Comparison of ENCODE assay signal across 8 cellular contexts in the genomic region with DNA sequence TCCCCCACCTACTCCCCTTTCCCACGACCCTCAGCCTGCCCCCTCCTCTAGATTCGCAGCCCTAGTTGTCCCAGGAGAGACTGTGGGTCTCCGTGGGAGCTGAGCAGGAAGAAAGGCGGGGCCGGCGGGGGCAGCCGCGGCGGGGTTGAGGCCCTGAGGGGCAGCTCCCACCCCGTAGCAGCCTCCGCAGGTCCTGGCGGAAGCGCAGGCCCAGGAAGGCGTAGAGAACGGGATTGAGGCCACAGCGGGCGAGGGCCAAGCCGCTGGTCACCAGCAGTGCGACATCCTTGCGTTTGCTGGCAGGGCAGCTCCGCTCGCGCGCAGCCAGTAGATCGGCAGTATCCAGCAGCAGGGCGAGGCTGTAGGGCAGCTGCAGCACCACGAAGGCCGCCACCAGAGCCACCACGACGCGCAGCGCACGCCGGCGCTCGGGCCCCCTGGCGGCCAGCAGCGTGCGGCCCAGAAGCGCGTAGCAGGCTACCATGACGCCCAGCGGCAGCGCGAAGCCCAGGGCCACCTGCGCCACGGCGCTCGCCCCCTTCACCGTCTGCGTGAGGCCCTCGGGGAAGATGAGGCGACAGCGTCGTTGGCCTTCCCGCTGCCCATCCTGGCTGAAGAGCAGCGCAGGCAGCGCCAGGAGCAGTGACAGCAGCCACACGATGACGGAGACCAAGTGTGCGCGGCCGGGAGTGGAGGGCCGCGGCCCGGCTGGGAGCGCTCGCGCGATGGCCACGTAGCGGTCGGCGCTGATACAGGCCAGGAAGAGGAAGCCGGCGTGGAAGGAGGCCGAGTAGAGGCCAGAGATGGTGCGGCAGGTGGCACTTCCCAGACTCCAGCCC. TPM values are rescaled to one million over a fixed set of nuclear protein-coding genes. Genes with fewer than 3 reads are reported as not detected.
DNase-seq lines count a peak whose midpoint lies in the region; ATAC-seq and TF ChIP-seq lines count a peak whose summit lies in the region.

No MANE protein-coding gene starts in this region.

- peaks cover 65% of the 10 kb centered on the region for H3K4me1 Mint-ChIP-seq in activated CD8-positive, alpha-beta memory T cell treated with anti-CD3 and anti-CD28 coated beads, Interleukin-2, amount 10 ng/mL, durations not matched to agents 7 days and 5 days
- peaks cover 28% of the 10 kb centered on the region for H3K4me1 Mint-ChIP-seq in endothelial cell (ENCODE audit: unreplicated experiment)

- peak; percentile 55 for ATAC-seq in activated CD8-positive, alpha-beta memory T cell treated with anti-CD3 and anti-CD28 coated beads, Interleukin-2, amount 10 ng/mL, durations not matched to agents 7 days and 5 days
- ATAC-seq in GM18909 (IDR thresholded peaks at IDR 0.05; ENCODE audit: poor library complexity, unreplicated experiment), result no peak

- H3K4me3 ChIP-seq in HFF-Myc (replicated peaks; ENCODE audit: low read depth, low read length), result peak overlapping the region; percentile 30

- H3K27ac Mint-ChIP-seq in activated CD8-positive, alpha-beta memory T cell treated with anti-CD3 and anti-CD28 coated beads, Interleukin-2, amount 10 ng/mL, durations not matched to agents 7 days and 5 days, result peak overlapping the region; percentile 85
- H3K27ac Mint-ChIP-seq in endothelial cell (ENCODE audit: unreplicated experiment), result peak overlapping the region; percentile 61

- no peaks in the 10 kb centered on the region for H3K9me3 Mint-ChIP-seq in activated CD8-positive, alpha-beta memory T cell treated with anti-CD3 and anti-CD28 coated beads, Interleukin-2, amount 10 ng/mL, durations not matched to agents 7 days and 5 days (ENCODE audit: low read depth)
- H3K9me3 Mint-ChIP-seq in endothelial cell (ENCODE audit: unreplicated experiment), result no peaks in the 10 kb centered on the region

- TF ChIP-seq CTCF in HFF-Myc (IDR thresholded peaks at IDR 0.05; ENCODE audit: low read depth, low read length, missing control alignments), result peak; percentile 85
- peak; percentile 86 for TF ChIP-seq CTCF in endothelial cell (IDR thresholded peaks at IDR 0.05; ENCODE audit: unreplicated experiment)

- DNase-seq in C1 segment of cervical spinal cord (lab: John Stamatoyannopoulos, UW) (peak in 12 of 14 donors; percentile 22 to 82 (median 54)), HFF-Myc (ENCODE audit: extremely low read depth, low read depth) (no peak), NCI-H526 treated with DMSO at 0.1 percent for 48 hours (lab: John Stamatoyannopoulos, UW) (peak; percentile 77), endothelial cell (ENCODE audit: low spot score) (peak; percentile 86), mesenteric fat pad (ENCODE audit: low spot score) (peak; percentile 95)
- peak; percentile 82 for DNase-seq in activated CD8-positive, alpha-beta memory T cell treated with anti-CD3 and anti-CD28 coated beads, Interleukin-2, amount 10 ng/mL, durations not matched to agents 7 days and 5 days
- peak; percentile 48 for DNase-seq in stimulated activated CD8-positive, alpha-beta memory T cell treated with anti-CD3 and anti-CD28 coated beads, Interleukin-4, amount 100 ng/mL, for 24 hours (ENCODE audit: low read depth)

- peaks cover 53% of the 10 kb centered on the region for H3K27me3 Mint-ChIP-seq in activated CD8-positive, alpha-beta memory T cell treated with anti-CD3 and anti-CD28 coated beads, Interleukin-2, amount 10 ng/mL, durations not matched to agents 7 days and 5 days
- H3K27me3 Mint-ChIP-seq in endothelial cell (ENCODE audit: unreplicated experiment), result peaks cover 24% of the 10 kb centered on the region

- no peaks in the 10 kb centered on the region for H3K36me3 Mint-ChIP-seq in activated CD8-positive, alpha-beta memory T cell treated with anti-CD3 and anti-CD28 coated beads, Interleukin-2, amount 10 ng/mL, durations not matched to agents 7 days and 5 days
- H3K36me3 Mint-ChIP-seq in endothelial cell (ENCODE audit: low read depth, unreplicated experiment), result peaks cover 4% of the 10 kb centered on the region

- CTCF ChIA-PET in activated CD8-positive, alpha-beta memory T cell treated with anti-CD3 and anti-CD28 coated beads, Interleukin-2, amount 10 ng/mL, durations not matched to agents 7 days and 5 days (lab: Charles Lee), result interaction anchor here (0.5 to 6.2 kb wide), 17 partner anchors 10 to 269 kb away, joined by 3 to 92 read pairs (median 4); a partner anchor contains a TSS

- H3K4me3 Mint-ChIP-seq in activated CD8-positive, alpha-beta memory T cell treated with anti-CD3 and anti-CD28 coated beads, Interleukin-2, amount 10 ng/mL, durations not matched to agents 7 days and 5 days, result peak overlapping the region; percentile 57
- no peak overlapping the region for H3K4me3 Mint-ChIP-seq in endothelial cell (ENCODE audit: unreplicated experiment)

RNA-seq across cellular contexts. Expression of a gene that starts 1.9 kb away (rescaled TPM):
- total RNA-seq in activated CD8-positive, alpha-beta memory T cell treated with anti-CD3 and anti-CD28 coated beads, Interleukin-2, amount 10 ng/mL, durations not matched to agents 7 days and 5 days, result under 1 TPM in 1 of 2 experiments, not detected in 1; 0.45 TPM
- 1.2 TPM for total RNA-seq in endothelial cell (ENCODE audit: unreplicated experiment)
- total RNA-seq in mesenteric fat pad, result 1.2 TPM

RNA-seq across cellular contexts. Expression of a gene that starts 2.6 kb away (rescaled TPM):
- total RNA-seq in activated CD8-positive, alpha-beta memory T cell treated with anti-CD3 and anti-CD28 coated beads, Interleukin-2, amount 10 ng/mL, durations not matched to agents 7 days and 5 days, result 1 to 10 TPM in 1 of 2 experiments, under 1 TPM in 1; 0.61 to 1.9 TPM
- total RNA-seq in endothelial cell (ENCODE audit: unreplicated experiment) (8.9 TPM), mesenteric fat pad (3.7 TPM)

RNA-seq across cellular contexts. Expression of a gene that starts 2.9 kb away (rescaled TPM):
- 1 to 10 TPM; 1.3 to 1.4 TPM for total RNA-seq in activated CD8-positive, alpha-beta memory T cell treated with anti-CD3 and anti-CD28 coated beads, Interleukin-2, amount 10 ng/mL, durations not matched to agents 7 days and 5 days
- total RNA-seq in endothelial cell (ENCODE audit: unreplicated experiment) (25.2 TPM), mesenteric fat pad (16.8 TPM)

RNA-seq across cellular contexts. Expression of a gene that starts 20.6 kb away (rescaled TPM):
- total RNA-seq in activated CD8-positive, alpha-beta memory T cell treated with anti-CD3 and anti-CD28 coated beads, Interleukin-2, amount 10 ng/mL, durations not matched to agents 7 days and 5 days, result 10 to 100 TPM; 13.5 to 14.6 TPM
- total RNA-seq in endothelial cell (ENCODE audit: unreplicated experiment) (19.7 TPM), mesenteric fat pad (17.6 TPM)
